25 cellular contexts compared by ENCODE assay signal in genomic region chr14:105682956-105683570, GRCh38.
DNase-seq lines count a peak whose midpoint lies in the region; ATAC-seq and TF ChIP-seq lines count a peak whose summit lies in the region.
"Had no signal": no experiment of that assay in that cellular context is flagged by ENCODE, and none has a peak within 500 bp of the region (broad histone marks: within the 10 kb centered on the region; RNA-seq: fewer than 3 reads in every experiment).

No MANE protein-coding gene starts in this region.

- DNase-seq in activated CD8-positive, alpha-beta memory T cell treated with anti-CD3 and anti-CD28 coated beads for 24 hours = peak; percentile 54
- no peak for DNase-seq in activated CD8-positive, alpha-beta memory T cell treated with anti-CD3 and anti-CD28 coated beads, Interleukin-2, amount 50 U/mL, for 4 hours
- DNase-seq in RWPE2 (ENCODE audit: low spot score) (peak; percentile 61), endodermal cell (peak; percentile 7), OCI-M2 (lab: John Stamatoyannopoulos, UW; ENCODE audit: unreplicated experiment) (no peak)
- no peak for DNase-seq in stimulated activated naive B cell treated with anti-CD40 and anti-IgM and Interleukin-4, amounts not matched to agents 10 μg/mL and 1 μg/mL and 100 μg/mL, for 72 hours
- DNase-seq in activated naive CD4-positive, alpha-beta T cell treated with anti-CD3 and anti-CD28 coated beads, Interleukin-2, amount 10 ng/mL, durations not matched to agents 7 days and 5 days = no peak
- no peak for DNase-seq in effector memory CD4-positive, alpha-beta T cell
- DNase-seq: activated CD4-positive, alpha-beta T cell treated with anti-CD3 and anti-CD28 coated beads, Interleukin-2, amount 50 U/mL, for 1 hour; activated gamma-delta T cell; activated T-cell treated with anti-CD3 and anti-CD28 coated beads for 4 hours; brain microvascular endothelial cell; hippocampal formation; immature natural killer cell; left ventricle myocardium inferior; midbrain; natural killer cell; NCI-H2171; NCI-H524; stimulated activated CD4-positive, alpha-beta T cell treated with anti-CD3 and anti-CD28 coated beads, Interleukin-4, amount 100 ng/mL, for 24 hours; stomach had no signal

- TF ChIP-seq CTCF in RWPE2 (IDR thresholded peaks at IDR 0.05; ENCODE audit: poor library complexity, severe bottlenecking) (no peak), endodermal cell (conservative IDR thresholded peaks at IDR 0.05) (no peak)

- no peak for ATAC-seq in RWPE2 (ENCODE audit: low read depth)
- ATAC-seq in stimulated activated naive B cell treated with anti-CD40 and anti-IgM and Interleukin-4, amounts not matched to agents 10 μg/mL and 1 μg/mL and 100 μg/mL, for 72 hours (replicated peaks) = no peak
- ATAC-seq: CD8-positive, alpha-beta T cell; natural killer cell had no signal

- H3K4me3 ChIP-seq in RWPE2 (ENCODE audit: severe bottlenecking) = no peak overlapping the region
- no peak overlapping the region for H3K4me3 ChIP-seq in endodermal cell (ENCODE audit: low read length)
- no peak overlapping the region for H3K4me3 ChIP-seq in effector memory CD4-positive, alpha-beta T cell (ENCODE audit: insufficient read depth, low read depth, low read length, poor library complexity, severe bottlenecking)
- H3K4me3 ChIP-seq: esophagus muscularis mucosa, left ventricle myocardium inferior, SK-N-MC, stomach, tibial artery had no signal

- H3K27me3 ChIP-seq in RWPE2 (ENCODE audit: insufficient read depth, poor library complexity, severe bottlenecking) = no peaks in the 10 kb centered on the region
- H3K27me3 ChIP-seq in endodermal cell (ENCODE audit: control insufficient read depth, insufficient read depth, low read length, poor library complexity, severe bottlenecking) = no peaks in the 10 kb centered on the region
- no peaks in the 10 kb centered on the region for H3K27me3 ChIP-seq in effector memory CD4-positive, alpha-beta T cell (replicated peaks; ENCODE audit: control insufficient read depth, insufficient read depth, low read length, poor library complexity, severe bottlenecking)
- H3K27me3 ChIP-seq: brain microvascular endothelial cell, stomach, tibial artery had no signal

- peaks cover 37% of the 10 kb centered on the region for H3K9me3 Mint-ChIP-seq in endodermal cell
- peaks cover 8 to 12% of the 10 kb centered on the region in 2 donors for H3K9me3 Mint-ChIP-seq in stimulated activated naive B cell treated with anti-CD40 and anti-IgM and Interleukin-4, amounts not matched to agents 10 μg/mL and 1 μg/mL and 100 μg/mL, for 72 hours
- H3K9me3 Mint-ChIP-seq in activated naive CD4-positive, alpha-beta T cell treated with anti-CD3 and anti-CD28 coated beads, Interleukin-2, amount 10 ng/mL, durations not matched to agents 7 days and 5 days = peaks cover 9% of the 10 kb centered on the region
- H3K9me3 Mint-ChIP-seq: CD8-positive, alpha-beta T cell; immature natural killer cell had no signal

- H3K36me3 Mint-ChIP-seq in endodermal cell (ENCODE audit: low read depth) = peaks cover 15% of the 10 kb centered on the region
- peaks cover 12 to 21% of the 10 kb centered on the region in 2 donors for H3K36me3 Mint-ChIP-seq in stimulated activated naive B cell treated with anti-CD40 and anti-IgM and Interleukin-4, amounts not matched to agents 10 μg/mL and 1 μg/mL and 100 μg/mL, for 72 hours
- no peaks in the 10 kb centered on the region for H3K36me3 Mint-ChIP-seq in activated naive CD4-positive, alpha-beta T cell treated with anti-CD3 and anti-CD28 coated beads, Interleukin-2, amount 10 ng/mL, durations not matched to agents 7 days and 5 days
- H3K36me3 Mint-ChIP-seq: CD8-positive, alpha-beta T cell; immature natural killer cell; natural killer cell had no signal

- H3K9me3 ChIP-seq in RWPE2 (ENCODE audit: severe bottlenecking) = peaks cover 2% of the 10 kb centered on the region
- H3K9me3 ChIP-seq in endodermal cell (ENCODE audit: control insufficient read depth, low read length) = peaks cover 16% of the 10 kb centered on the region
- no peaks in the 10 kb centered on the region for H3K9me3 ChIP-seq in effector memory CD4-positive, alpha-beta T cell (ENCODE audit: control insufficient read depth, low read length)
- H3K9me3 ChIP-seq: esophagus muscularis mucosa, left ventricle myocardium inferior, stomach, tibial artery had no signal

- H3K4me1 Mint-ChIP-seq in endodermal cell = no peaks in the 10 kb centered on the region
- H3K4me1 Mint-ChIP-seq in stimulated activated naive B cell treated with anti-CD40 and anti-IgM and Interleukin-4, amounts not matched to agents 10 μg/mL and 1 μg/mL and 100 μg/mL, for 72 hours = peaks cover 31 to 45% of the 10 kb centered on the region in 2 donors
- H3K4me1 Mint-ChIP-seq in activated naive CD4-positive, alpha-beta T cell treated with anti-CD3 and anti-CD28 coated beads, Interleukin-2, amount 10 ng/mL, durations not matched to agents 7 days and 5 days = no peaks in the 10 kb centered on the region

- CTCF ChIA-PET in activated naive CD4-positive, alpha-beta T cell treated with anti-CD3 and anti-CD28 coated beads, Interleukin-2, amount 10 ng/mL, durations not matched to agents 7 days and 5 days (lab: Charles Lee) = no interaction called here

- H3K27ac Mint-ChIP-seq in endodermal cell = no peak overlapping the region
- H3K27ac Mint-ChIP-seq in stimulated activated naive B cell treated with anti-CD40 and anti-IgM and Interleukin-4, amounts not matched to agents 10 μg/mL and 1 μg/mL and 100 μg/mL, for 72 hours = peak overlapping the region; percentile 99
- no peak overlapping the region for H3K27ac Mint-ChIP-seq in activated naive CD4-positive, alpha-beta T cell treated with anti-CD3 and anti-CD28 coated beads, Interleukin-2, amount 10 ng/mL, durations not matched to agents 7 days and 5 days
- H3K27ac Mint-ChIP-seq: CD8-positive, alpha-beta T cell had no signal

- no peak overlapping the region for H3K9ac ChIP-seq in endodermal cell (ENCODE audit: extremely low read depth, low read length, poor library complexity, severe bottlenecking)

- H3K4me1 ChIP-seq in RWPE2 (ENCODE audit: insufficient read depth, poor library complexity, severe bottlenecking) = no peaks in the 10 kb centered on the region
- H3K4me1 ChIP-seq in endodermal cell (ENCODE audit: control insufficient read depth, insufficient read depth, low read length) = no peaks in the 10 kb centered on the region
- H3K4me1 ChIP-seq in effector memory CD4-positive, alpha-beta T cell (ENCODE audit: control insufficient read depth, insufficient read depth, low read length, poor library complexity, severe bottlenecking) = no peaks in the 10 kb centered on the region
- H3K4me1 ChIP-seq: left ventricle myocardium inferior, stomach had no signal

- no peaks in the 10 kb centered on the region for H3K36me3 ChIP-seq in RWPE2 (ENCODE audit: low read depth)
- H3K36me3 ChIP-seq in endodermal cell (ENCODE audit: control insufficient read depth, insufficient read depth, low read length) = no peaks in the 10 kb centered on the region
- no peaks in the 10 kb centered on the region for H3K36me3 ChIP-seq in effector memory CD4-positive, alpha-beta T cell (ENCODE audit: control insufficient read depth, insufficient read depth, low read length)
- H3K36me3 ChIP-seq: brain microvascular endothelial cell, esophagus muscularis mucosa, left ventricle myocardium inferior, stomach, tibial artery had no signal

- H3K27me3 Mint-ChIP-seq in endodermal cell (ENCODE audit: insufficient read depth) = no peaks in the 10 kb centered on the region
- H3K27me3 Mint-ChIP-seq in stimulated activated naive B cell treated with anti-CD40 and anti-IgM and Interleukin-4, amounts not matched to agents 10 μg/mL and 1 μg/mL and 100 μg/mL, for 72 hours = no peaks in the 10 kb centered on the region
- peaks cover 3% of the 10 kb centered on the region for H3K27me3 Mint-ChIP-seq in activated naive CD4-positive, alpha-beta T cell treated with anti-CD3 and anti-CD28 coated beads, Interleukin-2, amount 10 ng/mL, durations not matched to agents 7 days and 5 days

- WGBS in endodermal cell (ENCODE audit: insufficient coverage in 1 of 2, insufficient read length in 1 of 2), 2 experiments = 60 to 64% methylated on average over 1 to 4 of the region's 5 CpGs

- H3K27ac ChIP-seq in RWPE2 (ENCODE audit: poor library complexity, severe bottlenecking) = no peak overlapping the region
- no peak overlapping the region for H3K27ac ChIP-seq in endodermal cell (ENCODE audit: low read depth, low read length)
- H3K27ac ChIP-seq in effector memory CD4-positive, alpha-beta T cell (ENCODE audit: insufficient read depth, low read length, poor library complexity, severe bottlenecking) = no peak overlapping the region
- H3K27ac ChIP-seq: brain microvascular endothelial cell, esophagus muscularis mucosa, left ventricle myocardium inferior, SK-N-MC, stomach, tibial artery had no signal

- no peak overlapping the region for H3K4me3 Mint-ChIP-seq in endodermal cell
- H3K4me3 Mint-ChIP-seq in stimulated activated naive B cell treated with anti-CD40 and anti-IgM and Interleukin-4, amounts not matched to agents 10 μg/mL and 1 μg/mL and 100 μg/mL, for 72 hours = peak overlapping the region; percentile 86 to 91
- H3K4me3 Mint-ChIP-seq in activated naive CD4-positive, alpha-beta T cell treated with anti-CD3 and anti-CD28 coated beads, Interleukin-2, amount 10 ng/mL, durations not matched to agents 7 days and 5 days = no peak overlapping the region
- H3K4me3 Mint-ChIP-seq: CD8-positive, alpha-beta T cell; immature natural killer cell; natural killer cell had no signal

Comparison
In these comparisons a context has a peak if more than half of its experiments do, and no peak if none do; other contexts are left out.
1. DNase-seq: peak in activated CD8-positive, alpha-beta memory T cell treated with anti-CD3 and anti-CD28 coated beads for 24 hours (single experiment), RWPE2 (single experiment) and endodermal cell (single experiment); none in activated CD8-positive, alpha-beta memory T cell treated with anti-CD3 and anti-CD28 coated beads, Interleukin-2, amount 50 U/mL, for 4 hours (single experiment), stimulated activated naive B cell treated with anti-CD40 and anti-IgM and Interleukin-4, amounts not matched to agents 10 μg/mL and 1 μg/mL and 100 μg/mL, for 72 hours (single experiment), OCI-M2 (single experiment), activated naive CD4-positive, alpha-beta T cell treated with anti-CD3 and anti-CD28 coated beads, Interleukin-2, amount 10 ng/mL, durations not matched to agents 7 days and 5 days (single experiment) and effector memory CD4-positive, alpha-beta T cell (0 of 3).
2. H3K4me3 Mint-ChIP-seq: peak in stimulated activated naive B cell treated with anti-CD40 and anti-IgM and Interleukin-4, amounts not matched to agents 10 μg/mL and 1 μg/mL and 100 μg/mL, for 72 hours (2 of 2); none in endodermal cell (single experiment) and activated naive CD4-positive, alpha-beta T cell treated with anti-CD3 and anti-CD28 coated beads, Interleukin-2, amount 10 ng/mL, durations not matched to agents 7 days and 5 days (single experiment).